Comparison of ENCODE assay signal across 10 cellular contexts in the genomic region with DNA sequence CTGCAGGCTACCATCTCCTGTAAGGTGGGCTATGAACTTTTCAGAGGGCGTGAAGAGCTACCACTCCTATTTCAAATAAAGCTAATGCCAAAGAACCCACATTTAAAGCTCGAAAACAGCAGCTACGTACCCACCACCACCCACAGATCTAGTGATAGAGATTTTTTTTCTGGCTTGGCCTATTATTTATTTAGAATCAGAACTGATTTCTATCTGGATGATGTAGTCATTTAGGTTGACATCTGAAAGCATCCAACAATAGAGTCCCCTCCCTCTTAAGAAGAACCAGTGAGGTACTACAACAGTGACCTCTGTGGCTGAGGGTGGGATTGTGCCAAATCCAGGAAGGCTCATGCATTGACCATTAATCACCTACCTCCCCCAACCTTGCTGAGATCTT.
A peak's percentile ranks its signal among the peaks of the same experiment; 100 is the strongest.
DNase-seq lines count a peak whose midpoint lies in the region; ATAC-seq and TF ChIP-seq lines count a peak whose summit lies in the region.
"Had no signal": no experiment of that assay in that cellular context is flagged by ENCODE, and none has a peak within 500 bp of the region (broad histone marks: within the 10 kb centered on the region; RNA-seq: fewer than 3 reads in every experiment).

No MANE protein-coding gene starts in this region.

- H3K27ac Mint-ChIP-seq in T-cell: peak overlapping the region; percentile 76 to 77
- H3K27ac Mint-ChIP-seq in immature natural killer cell: peak overlapping the region; percentile 83 to 93 (median 88)
- H3K27ac Mint-ChIP-seq in activated CD8-positive, alpha-beta memory T cell treated with anti-CD3 and anti-CD28 coated beads, Interleukin-2, amount 10 ng/mL, durations not matched to agents 7 days and 5 days: no peak overlapping the region

- H3K27ac ChIP-seq in BLaER1 (no peak overlapping the region; the same call in 1 of the 2 replicates), ovary (no peak overlapping the region)
- H3K27ac ChIP-seq: vagina had no signal

- H3K4me1 Mint-ChIP-seq in T-cell: peaks cover 47 to 75% (median 69%) of the 10 kb centered on the region in 3 donors
- peaks cover 86 to 88% of the 10 kb centered on the region in 2 donors for H3K4me1 Mint-ChIP-seq in immature natural killer cell
- peaks cover 25% of the 10 kb centered on the region for H3K4me1 Mint-ChIP-seq in activated CD8-positive, alpha-beta memory T cell treated with anti-CD3 and anti-CD28 coated beads, Interleukin-2, amount 10 ng/mL, durations not matched to agents 7 days and 5 days

- H3K4me3 ChIP-seq in BLaER1 (no peak overlapping the region), ovary (no peak overlapping the region)
- H3K4me3 ChIP-seq: vagina had no signal

- H3K4me1 ChIP-seq in BLaER1: peaks cover 53% of the 10 kb centered on the region
- peaks cover 5% of the 10 kb centered on the region for H3K4me1 ChIP-seq in ovary (ENCODE audit: insufficient read depth)
- H3K4me1 ChIP-seq: vagina had no signal

- H3K4me3 Mint-ChIP-seq in T-cell (peak overlapping the region in 2 of 3 donors; percentile 44 to 62), immature natural killer cell (peak overlapping the region; percentile 70 to 86 (median 80))
- no peak overlapping the region for H3K4me3 Mint-ChIP-seq in activated CD8-positive, alpha-beta memory T cell treated with anti-CD3 and anti-CD28 coated beads, Interleukin-2, amount 10 ng/mL, durations not matched to agents 7 days and 5 days

- no peaks in the 10 kb centered on the region for H4K20me1 ChIP-seq in BLaER1

- 92 to 98% (median 97%) methylated on average over 3 of the region's 3 CpGs for WGBS in ovary, 3 donors

- no peaks in the 10 kb centered on the region for H3K27me3 ChIP-seq in BLaER1
- H3K27me3 ChIP-seq in ovary: no peaks in the 10 kb centered on the region
- H3K27me3 ChIP-seq: vagina had no signal

- H3K9me3 Mint-ChIP-seq in T-cell: peaks cover 0 to 8% (median 4%) of the 10 kb centered on the region in 3 donors
- H3K9me3 Mint-ChIP-seq in immature natural killer cell: no peaks in the 10 kb centered on the region
- peaks cover 13% of the 10 kb centered on the region for H3K9me3 Mint-ChIP-seq in activated CD8-positive, alpha-beta memory T cell treated with anti-CD3 and anti-CD28 coated beads, Interleukin-2, amount 10 ng/mL, durations not matched to agents 7 days and 5 days (ENCODE audit: low read depth)

- peaks cover 6% of the 10 kb centered on the region for H3K36me3 Mint-ChIP-seq in T-cell
- H3K36me3 Mint-ChIP-seq in immature natural killer cell: peaks cover 0 to 3% (median 0%) of the 10 kb centered on the region in 3 donors
- H3K36me3 Mint-ChIP-seq in activated CD8-positive, alpha-beta memory T cell treated with anti-CD3 and anti-CD28 coated beads, Interleukin-2, amount 10 ng/mL, durations not matched to agents 7 days and 5 days: peaks cover 10% of the 10 kb centered on the region

- no peak for TF ChIP-seq EP300 in ovary (IDR thresholded peaks at IDR 0.05)

- H3K9me3 ChIP-seq in BLaER1 (peaks cover 36% of the 10 kb centered on the region), ovary (no peaks in the 10 kb centered on the region)
- H3K9me3 ChIP-seq: vagina had no signal

- CTCF ChIA-PET in T-cell (lab: Charles Lee): interaction anchor here in 1 of 2 donors (0.6 kb wide), 1 partner anchor 10 kb away, joined by 4 read pairs; no protein-coding TSS in a partner anchor
- CTCF ChIA-PET in activated CD8-positive, alpha-beta memory T cell treated with anti-CD3 and anti-CD28 coated beads, Interleukin-2, amount 10 ng/mL, durations not matched to agents 7 days and 5 days (lab: Charles Lee): interaction anchor here (1.5 to 2.0 kb wide), 2 partner anchors 128 to 394 kb away, joined by 3 to 5 read pairs; no protein-coding TSS in a partner anchor

- POLR2A ChIA-PET in T-cell (lab: Charles Lee): no interaction called here

- intact Hi-C loops in ovary (cut with DNase I): no loop called here

- no peak for TF ChIP-seq POLR2A in erythroblast (IDR thresholded peaks at IDR 0.05; ENCODE audit: low read length)
- TF ChIP-seq POLR2A in ovary (IDR thresholded peaks at IDR 0.05): no peak

- TF ChIP-seq CTCF in GM12873 (IDR thresholded peaks at IDR 0.05; ENCODE audit: insufficient read depth, low read depth, low read length, missing control alignments) (peak; percentile 45), ovary (IDR thresholded peaks at IDR 0.05) (no peak)

- peak in 2 of 4 experiments; percentile 27 to 35 for ATAC-seq in T-cell (replicated peaks in 1 of 4)
- ATAC-seq in activated CD8-positive, alpha-beta memory T cell treated with anti-CD3 and anti-CD28 coated beads, Interleukin-2, amount 10 ng/mL, durations not matched to agents 7 days and 5 days: no peak

- peak overlapping the region; percentile 69 for H3K4me2 ChIP-seq in BLaER1

- DNase-seq in T-cell: peak in 2 of 34 experiments; percentile 8 to 16
- DNase-seq in immature natural killer cell: no peak
- no peak for DNase-seq in activated CD8-positive, alpha-beta memory T cell treated with anti-CD3 and anti-CD28 coated beads, Interleukin-2, amount 10 ng/mL, durations not matched to agents 7 days and 5 days
- DNase-seq in erythroblast (lab: John Stamatoyannopoulos, UW): no peak
- DNase-seq in NK-92 (lab: John Stamatoyannopoulos, UW; ENCODE audit: unreplicated experiment): no peak
- DNase-seq in ovary: no peak
- DNase-seq: activated gamma-delta T cell had no signal

- H3K9ac ChIP-seq in BLaER1: no peak overlapping the region

- H3K36me3 ChIP-seq in BLaER1 (no peaks in the 10 kb centered on the region), ovary (no peaks in the 10 kb centered on the region)
- H3K36me3 ChIP-seq: vagina had no signal

- H3K27me3 Mint-ChIP-seq in T-cell: no peaks in the 10 kb centered on the region
- peaks cover 0 to 2% (median 0%) of the 10 kb centered on the region in 3 donors for H3K27me3 Mint-ChIP-seq in immature natural killer cell (ENCODE audit: low read depth in 3 of 3)
- H3K27me3 Mint-ChIP-seq in activated CD8-positive, alpha-beta memory T cell treated with anti-CD3 and anti-CD28 coated beads, Interleukin-2, amount 10 ng/mL, durations not matched to agents 7 days and 5 days: peaks cover 3% of the 10 kb centered on the region
